Comparison of ENCODE assay signal across 20 cellular contexts in the genomic region with DNA sequence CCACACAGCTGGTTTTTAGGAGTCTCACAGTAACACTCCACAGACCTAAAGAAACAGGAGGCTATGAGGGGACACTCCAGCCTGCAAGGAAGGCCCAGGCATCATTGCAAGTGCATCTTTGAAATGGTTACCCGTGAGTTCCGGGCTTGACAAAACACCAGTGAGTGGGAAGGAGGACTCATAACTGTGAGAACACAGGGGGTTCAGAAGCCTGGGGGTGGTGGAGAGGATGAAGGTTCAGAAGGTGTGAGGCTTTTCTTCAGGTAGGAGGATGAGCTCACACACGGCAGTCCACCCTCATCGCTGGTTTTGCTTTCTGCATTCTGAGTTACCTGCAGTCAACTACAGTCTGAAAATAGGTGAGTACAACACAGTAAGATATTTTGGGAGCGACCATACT. TPM values are rescaled to one million over a fixed set of nuclear protein-coding genes. Genes with fewer than 3 reads are reported as not detected.
A peak's percentile ranks its signal among the peaks of the same experiment; 100 is the strongest.
DNase-seq lines count a peak whose midpoint lies in the region; ATAC-seq lines count a peak whose summit lies in the region.
"Had no signal": no experiment of that assay in that cellular context is flagged by ENCODE, and none has a peak within 500 bp of the region (broad histone marks: within the 10 kb centered on the region; RNA-seq: fewer than 3 reads in every experiment).

No MANE protein-coding gene starts in this region.

- no peak overlapping the region for H3K27ac ChIP-seq in naive thymus-derived CD4-positive, alpha-beta T cell (ENCODE audit: low read depth, low read length)
- H3K27ac ChIP-seq: gastrocnemius medialis, psoas muscle, RWPE1, SK-N-MC, testis, WERI-Rb-1 had no signal

- H3K9me3 Mint-ChIP-seq in activated T-helper 17 cell treated with anti-CD3 and anti-CD28 coated beads, Interleukin-2, amount 50 U/mL, for 72 hours: no peaks in the 10 kb centered on the region
- peaks cover 0 to 3% (median 0%) of the 10 kb centered on the region in 11 donors for H3K9me3 Mint-ChIP-seq in naive thymus-derived CD4-positive, alpha-beta T cell
- H3K9me3 Mint-ChIP-seq: CD4-positive, alpha-beta memory T cell; effector memory CD8-positive, alpha-beta T cell had no signal

- peak; percentile 25 for DNase-seq in activated gamma-delta T cell treated with anti-CD3 and anti-CD28 coated beads, Interleukin-2, amount 50 U/mL, for 16 hours (ENCODE audit: low read depth)
- DNase-seq in activated gamma-delta T cell (lab: John Stamatoyannopoulos, UW): no peak
- DNase-seq in naive thymus-derived CD4-positive, alpha-beta T cell: no peak
- DNase-seq in stimulated activated naive CD8-positive, alpha-beta T cell treated with anti-CD3 and anti-CD28 coated beads, Interleukin-15, Interleukin-2, amounts not matched to agents 100 U/mL and 50 U/mL, for 24 hours: peak; percentile 9
- DNase-seq in iPS-NIHi7 (ENCODE audit: extremely low spot score): no peak
- DNase-seq: effector memory CD8-positive, alpha-beta T cell; gastrocnemius medialis; GDM1; NCI-H1092; NCI-H187 treated with DMSO at 0.1 percent for 48 hours; NCI-H69; psoas muscle; testis; WERI-Rb-1 had no signal

- peaks cover 2% of the 10 kb centered on the region for H3K27me3 Mint-ChIP-seq in activated T-helper 17 cell treated with anti-CD3 and anti-CD28 coated beads, Interleukin-2, amount 50 U/mL, for 72 hours
- H3K27me3 Mint-ChIP-seq in naive thymus-derived CD4-positive, alpha-beta T cell: peaks cover 0 to 3% (median 0%) of the 10 kb centered on the region in 5 donors

- no peak overlapping the region for H3K4me3 Mint-ChIP-seq in activated T-helper 17 cell treated with anti-CD3 and anti-CD28 coated beads, Interleukin-2, amount 50 U/mL, for 72 hours
- H3K4me3 Mint-ChIP-seq in naive thymus-derived CD4-positive, alpha-beta T cell: peak overlapping the region in 5 of 10 donors; percentile 36 to 61 (median 46)
- H3K4me3 Mint-ChIP-seq: brain; effector memory CD8-positive, alpha-beta T cell had no signal

- intact Hi-C loops in naive thymus-derived CD4-positive, alpha-beta T cell (cut with micrococcal nuclease): no loop called here

- H3K36me3 ChIP-seq in naive thymus-derived CD4-positive, alpha-beta T cell (ENCODE audit: control insufficient read depth in 2 of 3, insufficient read depth in 3 of 3, low read length in 3 of 3): no peaks in the 10 kb centered on the region
- H3K36me3 ChIP-seq: gastrocnemius medialis, WERI-Rb-1 had no signal

- ATAC-seq in activated T-helper 17 cell treated with anti-CD3 and anti-CD28 coated beads, Interleukin-2, amount 50 U/mL, for 72 hours (replicated peaks): peak; percentile 67
- peak; percentile 42 for ATAC-seq in naive thymus-derived CD4-positive, alpha-beta T cell
- peak; percentile 42 for ATAC-seq in stimulated activated naive CD8-positive, alpha-beta T cell treated with anti-CD3 and anti-CD28 coated beads, Interleukin-15, Interleukin-2, amounts not matched to agents 100 U/mL and 50 U/mL, for 24 hours
- ATAC-seq in HG03521 (IDR thresholded peaks at IDR 0.05; ENCODE audit: unreplicated experiment): no peak
- ATAC-seq: gastrocnemius medialis, psoas muscle had no signal

- H3K9me3 ChIP-seq in naive thymus-derived CD4-positive, alpha-beta T cell (ENCODE audit: control insufficient read depth in 2 of 3, low read length in 3 of 3): no peaks in the 10 kb centered on the region
- H3K9me3 ChIP-seq: gastrocnemius medialis, psoas muscle, testis had no signal

- CTCF ChIA-PET in naive thymus-derived CD4-positive, alpha-beta T cell (lab: Charles Lee): no interaction called here

- no peaks in the 10 kb centered on the region for H3K4me1 ChIP-seq in naive thymus-derived CD4-positive, alpha-beta T cell (ENCODE audit: control insufficient read depth in 2 of 2, insufficient read depth in 2 of 2, low read length in 2 of 2)
- H3K4me1 ChIP-seq: gastrocnemius medialis, psoas muscle had no signal

- H3K27me3 ChIP-seq in naive thymus-derived CD4-positive, alpha-beta T cell (ENCODE audit: control insufficient read depth in 2 of 2, insufficient read depth in 2 of 2, low read length in 2 of 2): no peaks in the 10 kb centered on the region
- H3K27me3 ChIP-seq: gastrocnemius medialis, testis had no signal

- no peak overlapping the region for H3K27ac Mint-ChIP-seq in activated T-helper 17 cell treated with anti-CD3 and anti-CD28 coated beads, Interleukin-2, amount 50 U/mL, for 72 hours
- peak overlapping the region in 8 of 9 donors; percentile 3 to 85 (median 59) for H3K27ac Mint-ChIP-seq in naive thymus-derived CD4-positive, alpha-beta T cell
- H3K27ac Mint-ChIP-seq: effector memory CD8-positive, alpha-beta T cell had no signal

- POLR2A ChIA-PET in naive thymus-derived CD4-positive, alpha-beta T cell (lab: Charles Lee): no interaction called here

- H3K4me1 Mint-ChIP-seq in activated T-helper 17 cell treated with anti-CD3 and anti-CD28 coated beads, Interleukin-2, amount 50 U/mL, for 72 hours: peaks cover 4% of the 10 kb centered on the region
- peaks cover 0 to 29% (median 19%) of the 10 kb centered on the region in 7 donors for H3K4me1 Mint-ChIP-seq in naive thymus-derived CD4-positive, alpha-beta T cell

- no peaks in the 10 kb centered on the region for H3K36me3 Mint-ChIP-seq in activated T-helper 17 cell treated with anti-CD3 and anti-CD28 coated beads, Interleukin-2, amount 50 U/mL, for 72 hours (ENCODE audit: low read depth)
- H3K36me3 Mint-ChIP-seq in naive thymus-derived CD4-positive, alpha-beta T cell: peaks cover 0 to 4% (median 0%) of the 10 kb centered on the region in 5 donors
- H3K36me3 Mint-ChIP-seq: brain; CD4-positive, alpha-beta memory T cell had no signal

- H3K4me3 ChIP-seq in naive thymus-derived CD4-positive, alpha-beta T cell (ENCODE audit: low read length): no peak overlapping the region
- H3K4me3 ChIP-seq: gastrocnemius medialis, psoas muscle, SK-N-MC, testis had no signal

RNA-seq across cellular contexts. Expression of a gene that starts 39.9 kb away (rescaled TPM):
- total RNA-seq in activated T-helper 17 cell treated with anti-CD3 and anti-CD28 coated beads, Interleukin-2, amount 50 U/mL, for 72 hours: 1 to 10 TPM in 1 of 2 donors, under 1 TPM in 1; 0.76 to 1.2 TPM
- 1 to 10 TPM in 1 of 5 experiments, under 1 TPM in 4; 0.14 to 1.1 (median 0.32) TPM for total RNA-seq in naive thymus-derived CD4-positive, alpha-beta T cell
- polyA plus RNA-seq in naive thymus-derived CD4-positive, alpha-beta T cell: under 1 TPM; 0.13 to 0.17 TPM

Comparison
In these comparisons a context has a peak if more than half of its experiments do, and no peak if none do; other contexts are left out.
1. DNase-seq: peak in activated gamma-delta T cell treated with anti-CD3 and anti-CD28 coated beads, Interleukin-2, amount 50 U/mL, for 16 hours (single experiment) and stimulated activated naive CD8-positive, alpha-beta T cell treated with anti-CD3 and anti-CD28 coated beads, Interleukin-15, Interleukin-2, amounts not matched to agents 100 U/mL and 50 U/mL, for 24 hours (single experiment); none in activated gamma-delta T cell (single experiment), naive thymus-derived CD4-positive, alpha-beta T cell (0 of 9) and iPS-NIHi7 (single experiment).